ENCODE assay signal across 11 cellular contexts in the genomic region with DNA sequence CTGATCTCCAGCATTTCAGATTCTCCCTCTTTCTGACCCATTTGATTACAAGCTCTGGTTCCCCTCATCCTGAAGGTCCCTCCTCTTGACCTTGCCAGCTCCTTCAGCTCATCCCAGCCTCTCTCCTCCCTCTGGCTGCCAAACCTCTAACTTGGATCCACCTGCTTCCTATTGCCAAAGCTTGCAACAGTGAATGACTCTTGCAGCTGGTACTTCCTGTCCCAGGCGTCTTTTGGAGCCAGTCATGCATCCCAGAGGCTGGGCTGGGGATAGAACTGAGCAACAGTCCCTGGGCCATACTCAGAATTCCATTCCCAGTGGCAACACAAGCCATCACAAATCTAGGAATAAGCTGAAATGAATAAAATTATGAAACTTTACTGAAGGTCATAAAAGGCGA. TPM values are rescaled to one million over a fixed set of nuclear protein-coding genes. Genes with fewer than 3 reads are reported as not detected.
A peak's percentile ranks its signal among the peaks of the same experiment; 100 is the strongest.
DNase-seq lines count a peak whose midpoint lies in the region; ATAC-seq and TF ChIP-seq lines count a peak whose summit lies in the region.
"Had no signal": no experiment of that assay in that cellular context is flagged by ENCODE, and none has a peak within 500 bp of the region (broad histone marks: within the 10 kb centered on the region; RNA-seq: fewer than 3 reads in every experiment).

No MANE protein-coding gene starts in this region.

- H4K5ac ChIP-seq in IMR-90 (ENCODE audit: low read depth, low read length): no peak overlapping the region

- H2BK120ac ChIP-seq in IMR-90 (ENCODE audit: low read depth, low read length): no peak overlapping the region

- no peak for TF ChIP-seq POLR2A in IMR-90 (IDR thresholded peaks at IDR 0.05; ENCODE audit: low read depth, low read length)

- H3K9me1 ChIP-seq in IMR-90 (ENCODE audit: insufficient read depth, low read length): peaks cover 3% of the 10 kb centered on the region; the same call in 1 of the 2 replicates

- dilution Hi-C loops in IMR-90 (cut with HindIII; ENCODE audit: low sequenced_read_pairs, unreplicated experiment): no loop called here
- dilution Hi-C loops in mammary epithelial cell (cut with HindIII; ENCODE audit: low sequenced_read_pairs): no loop called here

- no peak overlapping the region for H4K91ac ChIP-seq in IMR-90 (ENCODE audit: insufficient read depth, low read depth, low read length)

- peak overlapping the region; percentile 45; the same call in 1 of the 2 replicates for H3K14ac ChIP-seq in IMR-90 (replicated peaks; ENCODE audit: low read depth, low read length)

- H2AK9ac ChIP-seq in IMR-90 (replicated peaks; ENCODE audit: low read depth, low read length, poor library complexity): peak overlapping the region; percentile 45

- H3K9me3 ChIP-seq in IMR-90 (ENCODE audit: control insufficient read depth, insufficient read depth, low read length) (no peaks in the 10 kb centered on the region), mammary epithelial cell (replicated peaks; ENCODE audit: insufficient read depth, low read length) (no peaks in the 10 kb centered on the region)

- H3K4me1 ChIP-seq in IMR-90 (ENCODE audit: control insufficient read depth, insufficient read depth, low read length): no peaks in the 10 kb centered on the region; the same call in 1 of the 2 replicates
- peaks cover 4% of the 10 kb centered on the region for H3K4me1 ChIP-seq in mammary epithelial cell (ENCODE audit: insufficient read depth, low read length)

- H4K20me1 ChIP-seq in IMR-90 (ENCODE audit: insufficient read depth, low read length) (no peaks in the 10 kb centered on the region), mammary epithelial cell (ENCODE audit: insufficient read depth, low read length) (no peaks in the 10 kb centered on the region)

- no peaks in the 10 kb centered on the region for H3K27me3 ChIP-seq in BJ (ENCODE audit: control insufficient read depth, insufficient read depth, low read length)
- no peaks in the 10 kb centered on the region for H3K27me3 ChIP-seq in IMR-90 (ENCODE audit: control insufficient read depth, insufficient read depth, low read length)
- no peaks in the 10 kb centered on the region for H3K27me3 ChIP-seq in mammary epithelial cell (ENCODE audit: insufficient read depth, low read length)

- peak overlapping the region; percentile 36 for H2BK5ac ChIP-seq in IMR-90 (ENCODE audit: low read depth, low read length, poor library complexity, severe bottlenecking)

- H3K27ac Mint-ChIP-seq in naive thymus-derived CD8-positive, alpha-beta T cell: peak overlapping the region in 6 of 10 donors; percentile 8 to 84 (median 66)
- H3K27ac Mint-ChIP-seq: stimulated activated naive CD8-positive, alpha-beta T cell treated with anti-CD3 and anti-CD28 coated beads, Interleukin-15, Interleukin-2, amounts not matched to agents 100 ng/mL and 50 ng/mL, for 24 hours had no signal

- POLR2A ChIA-PET in BJ (lab: Charles Lee): interaction anchor here (0.6 kb wide), 1 partner anchor 15 kb away, joined by 3 read pairs; no protein-coding TSS in a partner anchor
- POLR2A ChIA-PET in IMR-90 (lab: Charles Lee; ENCODE audit: unreplicated experiment): no interaction called here
- POLR2A ChIA-PET in naive thymus-derived CD8-positive, alpha-beta T cell (lab: Charles Lee): interaction anchor here (0.6 kb wide), 2 partner anchors 17 to 59 kb away, joined by 4 to 7 read pairs; no protein-coding TSS in a partner anchor

- intact Hi-C loops in IMR-90 (cut with micrococcal nuclease) (no loop called here), mammary epithelial cell (cut with micrococcal nuclease) (loop anchor here (5.0 kb wide), 1 partner anchor 94 kb away; the partner anchor contains the start of gene PTP4A2)

- DNase-seq in BJ (ENCODE audit: low read depth) (peak; percentile 77), IMR-90 (peak; percentile 80), mammary epithelial cell (peak; percentile 41), NCI-H526 treated with DMSO at 0.1 percent for 48 hours (lab: John Stamatoyannopoulos, UW) (no peak), middle frontal gyrus (ENCODE audit: extremely low spot score, low spot score) (no peak)
- DNase-seq in naive thymus-derived CD8-positive, alpha-beta T cell: no peak
- DNase-seq: activated naive CD4-positive, alpha-beta T cell treated with Interleukin-2 at 50 U/mL for 16 hours had no signal

- in situ Hi-C loops in IMR-90 (cut with MboI; ENCODE audit: low sequenced_read_pairs) (no loop called here), mammary epithelial cell (cut with MboI; ENCODE audit: low sequenced_read_pairs in 2 of 2) (no loop called here)

- no peaks in the 10 kb centered on the region for H3K27me3 Mint-ChIP-seq in naive thymus-derived CD8-positive, alpha-beta T cell
- H3K27me3 Mint-ChIP-seq: stimulated activated naive CD8-positive, alpha-beta T cell treated with anti-CD3 and anti-CD28 coated beads, Interleukin-15, Interleukin-2, amounts not matched to agents 100 ng/mL and 50 ng/mL, for 24 hours had no signal

- H4K8ac ChIP-seq in IMR-90 (ENCODE audit: low read depth in 2 of 2, low read length in 2 of 2): peak overlapping the region in 1 of 2 experiments; percentile 23; a peak in 1 of 4 replicates

- no peak overlapping the region for H3K23ac ChIP-seq in IMR-90 (ENCODE audit: low read depth, low read length)

- CTCF ChIA-PET in BJ (lab: Yijun Ruan, JAX): interaction anchor here (0.6 to 1.3 kb wide), 8 partner anchors 11 to 279 kb away, joined by 3 to 5 read pairs (median 3); partner anchors contain the start of gene SPOCD1
- CTCF ChIA-PET in IMR-90 (lab: Yijun Ruan, JAX): interaction anchor here (0.7 kb wide), 1 partner anchor 80 kb away, joined by 6 read pairs; no protein-coding TSS in a partner anchor
- CTCF ChIA-PET in mammary epithelial cell (lab: Charles Lee; ENCODE audit: low non-redundant PET): no interaction called here

- peak overlapping the region; percentile 37; the same call in 1 of the 2 replicates for H2BK20ac ChIP-seq in IMR-90 (ENCODE audit: low read depth, low read length)

- H3K9me3 Mint-ChIP-seq in naive thymus-derived CD8-positive, alpha-beta T cell: peaks cover 0 to 2% (median 0%) of the 10 kb centered on the region in 9 donors
- H3K9me3 Mint-ChIP-seq: stimulated activated naive CD8-positive, alpha-beta T cell treated with anti-CD3 and anti-CD28 coated beads, Interleukin-15, Interleukin-2, amounts not matched to agents 100 ng/mL and 50 ng/mL, for 24 hours had no signal

- TF ChIP-seq RAD21 in IMR-90 (IDR thresholded peaks at IDR 0.05; ENCODE audit: low read length): no peak

- H3K18ac ChIP-seq in IMR-90 (ENCODE audit: low read depth, low read length): no peak overlapping the region

- no peak overlapping the region for H3K4me2 ChIP-seq in IMR-90 (ENCODE audit: low read depth, low read length)
- no peak overlapping the region for H3K4me2 ChIP-seq in mammary epithelial cell (ENCODE audit: insufficient read depth, low read depth, low read length)

- H2AFZ ChIP-seq in IMR-90 (replicated peaks; ENCODE audit: low read length, poor library complexity): peak overlapping the region; percentile 72
- H2AFZ ChIP-seq in mammary epithelial cell (ENCODE audit: low read depth, low read length): no peak overlapping the region

- H3K27ac ChIP-seq in IMR-90 (ENCODE audit: insufficient read depth, low read length) (no peak overlapping the region), mammary epithelial cell (ENCODE audit: insufficient read depth, low read depth, low read length) (no peak overlapping the region)

- peaks cover 34 to 65% (median 52%) of the 10 kb centered on the region in 4 donors for H3K4me1 Mint-ChIP-seq in naive thymus-derived CD8-positive, alpha-beta T cell

- H3K4ac ChIP-seq in IMR-90 (ENCODE audit: low read depth, low read length): no peak overlapping the region

- TF ChIP-seq CTCF in BJ (IDR thresholded peaks at IDR 0.05; ENCODE audit: insufficient read depth, low read depth, low read length) (0 out of 2 replicates have a peak, but pooled peaks have one; percentile 26), IMR-90 (conservative IDR thresholded peaks at IDR 0.05; ENCODE audit: low read depth, low read length) (no peak), mammary epithelial cell (conservative IDR thresholded peaks at IDR 0.05 in 1 of 2, IDR thresholded peaks at IDR 0.05 in 1 of 2; ENCODE audit: extremely low read depth in 1 of 2, insufficient read depth in 1 of 2, low read depth in 1 of 2, low read length in 2 of 2) (no peak)

- no peak overlapping the region for H2BK15ac ChIP-seq in IMR-90 (ENCODE audit: low read depth, low read length)

- H3K79me2 ChIP-seq in mammary epithelial cell (ENCODE audit: insufficient read depth, low read length): no peaks in the 10 kb centered on the region

- WGBS in IMR-90 (ENCODE audit: extremely low coverage in 2 of 2, insufficient read length in 1 of 2), 2 experiments: no CpG with 5 or more reads among the region's 2 CpGs
- WGBS in mammary epithelial cell (ENCODE audit: low coverage, missing lambda C conversion rate): 42% methylated on average over 2 of the region's 2 CpGs

- peak overlapping the region in 3 of 10 donors; percentile 30 to 65 (median 45) for H3K4me3 Mint-ChIP-seq in naive thymus-derived CD8-positive, alpha-beta T cell
- H3K4me3 Mint-ChIP-seq: stimulated activated naive CD8-positive, alpha-beta T cell treated with anti-CD3 and anti-CD28 coated beads, Interleukin-15, Interleukin-2, amounts not matched to agents 100 ng/mL and 50 ng/mL, for 24 hours had no signal

- H3K79me1 ChIP-seq in IMR-90 (ENCODE audit: low read depth in 1 of 2, low read length in 2 of 2): no peaks in the 10 kb centered on the region

- no peak overlapping the region for H3K4me3 ChIP-seq in BJ (ENCODE audit: low read depth, low read length)
- H3K4me3 ChIP-seq in IMR-90 (ENCODE audit: insufficient read depth, low read depth, low read length): no peak overlapping the region
- no peak overlapping the region for H3K4me3 ChIP-seq in mammary epithelial cell (replicated peaks in 1 of 3; ENCODE audit: insufficient read depth in 1 of 3, low read depth in 2 of 3, low read length in 3 of 3)

- H3K56ac ChIP-seq in IMR-90 (ENCODE audit: extremely low read depth, insufficient read depth, low read length): no peak overlapping the region

- H3K36me3 Mint-ChIP-seq in naive thymus-derived CD8-positive, alpha-beta T cell: peaks cover 0 to 3% (median 0%) of the 10 kb centered on the region in 3 donors

- H3K36me3 ChIP-seq in BJ (ENCODE audit: control insufficient read depth, insufficient read depth, low read length) (no peaks in the 10 kb centered on the region), IMR-90 (ENCODE audit: control insufficient read depth, insufficient read depth, low read length) (no peaks in the 10 kb centered on the region), mammary epithelial cell (ENCODE audit: insufficient read depth, low read length) (no peaks in the 10 kb centered on the region)

- H3K9ac ChIP-seq in IMR-90 (ENCODE audit: low read depth, low read length): no peak overlapping the region
- H3K9ac ChIP-seq in mammary epithelial cell (ENCODE audit: insufficient read depth, low read length): no peak overlapping the region

- no peak overlapping the region for H2AK5ac ChIP-seq in IMR-90 (ENCODE audit: low read depth, low read length)

- peak; percentile 87 for ATAC-seq in IMR-90 (ENCODE audit: low read depth)
- ATAC-seq in naive thymus-derived CD8-positive, alpha-beta T cell: no peak
- no peak for ATAC-seq in GM21526 (IDR thresholded peaks at IDR 0.05; ENCODE audit: low FRiP score, unreplicated experiment)
- no peak for ATAC-seq in HG03025 (IDR thresholded peaks at IDR 0.05; ENCODE audit: low FRiP score, unreplicated experiment)

- BruUV-seq in IMR-90 (replicated peaks; lab: Mats Ljungman, UMichigan) (no TSS peak), mammary epithelial cell (replicated peaks; lab: Mats Ljungman, UMichigan) (no TSS peak)

RNA-seq across cellular contexts. Expression of gene SPOCD1, which starts 27.7 kb away (rescaled TPM):
- polyA plus RNA-seq in BJ (2011; rRNA removed): 92.8 and 169 TPM in 2 replicates
- 67.5 and 88.6 TPM in 2 replicates for polyA minus RNA-seq in BJ (2011; rRNA and poly(A)+ RNA removed)
- total RNA-seq in IMR-90 (2012; rRNA removed): 42.2 and 59.7 TPM in 2 replicates
- 132 and 135 TPM in 2 replicates for polyA plus RNA-seq in IMR-90 (2012; rRNA removed)
- polyA plus RNA-seq in IMR-90 (2012; cell fraction: cytosol; rRNA removed): 61.6 and 91.4 TPM in 2 replicates
- polyA plus RNA-seq in IMR-90 (2012; cell fraction: nucleus; rRNA removed; ENCODE audit: low replicate concordance): 471 and 772 TPM in 2 replicates
- total RNA-seq in mammary epithelial cell: 10 to 100 TPM; 10.3 to 14.3 TPM
- 5.4 TPM for polyA plus RNA-seq in mammary epithelial cell
- polyA minus RNA-seq in mammary epithelial cell: 2.1 TPM
- total RNA-seq in naive thymus-derived CD8-positive, alpha-beta T cell: under 1 TPM in 1 of 2 experiments, not detected in 1; 0.36 TPM
- not detected for polyA plus RNA-seq in naive thymus-derived CD8-positive, alpha-beta T cell
- total RNA-seq: T-helper 1 cell treated with Interleukin-12 subunit alpha and Interleukin-12 subunit beta and Interleukin-4 antibody, amounts not matched to agents 30 ng/mL and 1 ng/mL, for 36 hours had no signal

Comparison
In these comparisons a context has a peak if more than half of its experiments do, and no peak if none do; other contexts are left out.
1. DNase-seq: peak in BJ (single experiment), IMR-90 (single experiment) and mammary epithelial cell (single experiment); none in naive thymus-derived CD8-positive, alpha-beta T cell (0 of 10), NCI-H526 treated with DMSO at 0.1 percent for 48 hours (single experiment) and middle frontal gyrus (single experiment).